Comparison of ENCODE assay signal across 8 cellular contexts in the genomic region with DNA sequence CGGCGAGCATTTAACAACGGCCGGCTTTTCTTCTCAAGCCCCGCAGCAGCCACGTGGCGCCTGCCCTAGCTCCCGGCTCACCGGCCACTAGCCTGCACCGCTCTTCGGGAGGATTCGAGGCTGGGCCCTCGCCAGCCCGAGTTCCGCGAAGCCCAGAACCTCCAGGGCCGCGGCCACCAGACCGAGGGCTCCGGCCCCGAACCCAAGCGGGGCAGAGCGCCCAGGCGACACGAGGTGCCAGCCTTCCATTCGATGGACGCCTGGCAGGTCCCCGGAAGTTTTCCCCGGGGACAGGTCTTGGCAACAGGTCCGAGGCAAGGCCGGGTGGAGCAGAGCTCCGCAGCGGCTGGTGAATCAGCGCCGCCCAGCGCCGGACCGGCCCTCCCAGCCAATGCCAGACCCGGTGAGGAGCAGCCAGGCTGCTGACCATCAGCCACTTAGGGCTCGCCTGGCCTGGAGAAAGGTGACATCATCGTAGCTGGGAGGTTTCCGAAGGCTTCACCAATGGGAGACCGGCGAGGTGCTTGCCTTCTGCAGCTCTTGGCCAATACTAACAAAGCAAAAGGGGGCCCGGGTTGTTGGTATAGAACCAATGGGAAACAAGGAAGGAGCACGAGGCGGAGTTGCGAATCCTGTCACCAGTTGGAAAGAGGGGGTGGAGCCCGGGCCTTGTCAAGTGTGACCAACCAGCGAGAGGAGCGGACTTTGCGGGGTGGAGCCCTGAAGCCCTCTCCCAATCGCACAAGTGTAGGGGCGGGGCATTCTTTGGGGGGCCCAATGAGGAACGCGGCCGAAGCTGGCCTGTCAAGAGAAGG. TPM values are rescaled to one million over a fixed set of nuclear protein-coding genes. Genes with fewer than 3 reads are reported as not detected.
A peak's percentile ranks its signal among the peaks of the same experiment; 100 is the strongest.
DNase-seq lines count a peak whose midpoint lies in the region; ATAC-seq and TF ChIP-seq lines count a peak whose summit lies in the region.

No MANE protein-coding gene starts in this region.

- intact Hi-C loops in PC-3 (cut with micrococcal nuclease): loop anchor here (1.0 to 10.0 kb wide), 7 partner anchors 83 to 378 kb away; partner anchors contain the start of genes SNRPG and TIA1

- POLR2A ChIA-PET in PC-3 (lab: Charles Lee; ENCODE audit: unreplicated experiment): interaction anchor here (0.6 to 1.8 kb wide), 16 partner anchors 19 to 477 kb away, joined by 3 to 9 read pairs (median 4); partner anchors contain the start of genes NFU1 and SNRPG

- peak overlapping the region; percentile 89 for H3K27ac ChIP-seq in PC-3 (ENCODE audit: low read length)
- H3K27ac ChIP-seq in esophagus (ENCODE audit: low read depth in 2 of 2, low read length in 1 of 2): peak overlapping the region; percentile 98 to 99

- peaks cover 36% of the 10 kb centered on the region for H3K4me1 Mint-ChIP-seq in activated T-cell treated with anti-CD3 and anti-CD28 coated beads, Interleukin-2, amount 50 U/mL, for 4 hours (ENCODE audit: low read depth)

- H3K9me2 ChIP-seq in PC-3 (replicated peaks; ENCODE audit: low read length): no peaks in the 10 kb centered on the region

- H3K9me3 Mint-ChIP-seq in activated T-cell treated with anti-CD3 and anti-CD28 coated beads, Interleukin-2, amount 50 U/mL, for 4 hours: no peaks in the 10 kb centered on the region

- H3K9me3 ChIP-seq in PC-3 (ENCODE audit: low read length) (no peaks in the 10 kb centered on the region), esophagus (ENCODE audit: control insufficient read depth in 2 of 2, insufficient read depth in 1 of 2, low read depth in 1 of 2, low read length in 1 of 2) (no peaks in the 10 kb centered on the region), mucosa of stomach (ENCODE audit: control insufficient read depth, low read length) (no peaks in the 10 kb centered on the region)

- peak; percentile 20; the same call in 1 of the 2 replicates for TF ChIP-seq RAD21 in Ishikawa (IDR thresholded peaks at IDR 0.05; ENCODE audit: low read depth)

- H3K4me3 ChIP-seq in PC-3 (ENCODE audit: low read length): peak overlapping the region; percentile 92
- peak overlapping the region; percentile 62 to 71 for H3K4me3 ChIP-seq in esophagus (ENCODE audit: low read depth in 1 of 2, low read length in 2 of 2)
- H3K4me3 ChIP-seq in mucosa of stomach (ENCODE audit: low read length): peak overlapping the region; percentile 83

- H3K79me2 ChIP-seq in PC-3 (ENCODE audit: low read length): peaks cover 38% of the 10 kb centered on the region

- peak; percentile 43 for TF ChIP-seq CTCF in PC-3 (conservative IDR thresholded peaks at IDR 0.05; ENCODE audit: low read depth, low read length)

- H3K4me1 ChIP-seq in PC-3 (ENCODE audit: insufficient read depth, low read length) (peaks cover 29% of the 10 kb centered on the region), esophagus (ENCODE audit: control insufficient read depth in 2 of 2, insufficient read depth in 2 of 2, low read length in 1 of 2) (no peaks in the 10 kb centered on the region), mucosa of stomach (ENCODE audit: control insufficient read depth, insufficient read depth, low read length) (peaks cover 6% of the 10 kb centered on the region)

- DNase-seq in DMS53 (lab: John Stamatoyannopoulos, UW) (peak; percentile 100), PC-3 (peak; percentile 99)
- peak; percentile 99 for DNase-seq in activated T-cell treated with anti-CD3 and anti-CD28 coated beads, Interleukin-2, amount 50 U/mL, for 4 hours
- DNase-seq in stimulated activated CD8-positive, alpha-beta memory T cell treated with anti-CD3 and anti-CD28 coated beads, Interleukin-7, amount 100 ng/mL, for 1 hour (ENCODE audit: low read depth in 2 of 2): peak; percentile 98 to 99

- no TSS peak for BruUV-seq in PC-3 (replicated peaks; lab: Mats Ljungman, UMichigan)

- H3K27me3 Mint-ChIP-seq in activated T-cell treated with anti-CD3 and anti-CD28 coated beads, Interleukin-2, amount 50 U/mL, for 4 hours (ENCODE audit: low read depth): no peaks in the 10 kb centered on the region

- H4K20me1 ChIP-seq in PC-3 (ENCODE audit: low read length): no peaks in the 10 kb centered on the region

- 0% methylated on average over 57 of the region's 57 CpGs for WGBS in esophagus, 2 donors

- peaks cover 14% of the 10 kb centered on the region for H3K36me3 Mint-ChIP-seq in activated T-cell treated with anti-CD3 and anti-CD28 coated beads, Interleukin-2, amount 50 U/mL, for 4 hours (ENCODE audit: insufficient read depth)

- H3F3A ChIP-seq in PC-3 (ENCODE audit: low read length, unreplicated experiment): peaks cover 15% of the 10 kb centered on the region

- H3K9ac ChIP-seq in PC-3 (ENCODE audit: low read length) (peak overlapping the region; percentile 92), mucosa of stomach (ENCODE audit: low read length) (peak overlapping the region; percentile 97)

- peaks cover 17% of the 10 kb centered on the region for H3K36me3 ChIP-seq in PC-3 (ENCODE audit: low read depth, low read length)
- no peaks in the 10 kb centered on the region for H3K36me3 ChIP-seq in esophagus (ENCODE audit: control insufficient read depth in 2 of 2, insufficient read depth in 2 of 2, low read length in 1 of 2)
- H3K36me3 ChIP-seq in mucosa of stomach (ENCODE audit: control insufficient read depth, insufficient read depth, low read length): no peaks in the 10 kb centered on the region

- peak overlapping the region; percentile 83 for H3K4me3 Mint-ChIP-seq in activated T-cell treated with anti-CD3 and anti-CD28 coated beads, Interleukin-2, amount 50 U/mL, for 4 hours

- H3K4me2 ChIP-seq in PC-3 (ENCODE audit: low read length): peak overlapping the region; percentile 96

- ATAC-seq in GM21576 (IDR thresholded peaks at IDR 0.05; ENCODE audit: unreplicated experiment) (peak; percentile 86), PC-3 (peak; percentile 82)
- peak; percentile 92 to 94 for ATAC-seq in activated T-cell treated with anti-CD3 and anti-CD28 coated beads, Interleukin-2, amount 50 U/mL, for 4 hours

- H3K27me3 ChIP-seq in PC-3 (ENCODE audit: low read length): no peaks in the 10 kb centered on the region
- no peaks in the 10 kb centered on the region for H3K27me3 ChIP-seq in esophagus (ENCODE audit: control insufficient read depth in 1 of 2, insufficient read depth in 2 of 2, low read length in 2 of 2)
- no peaks in the 10 kb centered on the region for H3K27me3 ChIP-seq in mucosa of stomach (ENCODE audit: control insufficient read depth, insufficient read depth, low read length)

- CTCF ChIA-PET in PC-3 (lab: Charles Lee): interaction anchor here (0.6 to 1.7 kb wide), 11 partner anchors 28 to 277 kb away, joined by 3 to 9 read pairs (median 3); partner anchors contain the start of gene C2orf42

- TF ChIP-seq EP300 in Ishikawa (IDR thresholded peaks at IDR 0.05; ENCODE audit: borderline replicate concordance): 0 out of 2 replicates have a peak, but pooled peaks have one; percentile 36

- H2AFZ ChIP-seq in PC-3 (ENCODE audit: low read length): peak overlapping the region; percentile 77

TF ChIP-seq in Ishikawa, 13 proteins besides CTCF, POLR2A, EP300 and RAD21 (continues in another document):
- TF ChIP-seq FOXM1 (IDR thresholded peaks at IDR 0.05; ENCODE audit: borderline replicate concordance, low read depth) (0 out of 2 replicates have a peak, but pooled peaks have one; percentile 48), ZBTB7A (IDR thresholded peaks at IDR 0.05; ENCODE audit: low read depth) (0 out of 2 replicates have a peak, but pooled peaks have one; percentile 16), CEBPB (IDR thresholded peaks at IDR 0.05) (no peak), TAF1 (IDR thresholded peaks at IDR 0.05; ENCODE audit: low read depth) (peak; percentile 88), TEAD4 (IDR thresholded peaks at IDR 0.05) (no peak), TCF12 (IDR thresholded peaks at IDR 0.05; ENCODE audit: low read depth) (peak; percentile 26), MAX (IDR thresholded peaks at IDR 0.05) (peak; percentile 98), EGR1 (IDR thresholded peaks at IDR 0.05) (no peak), NFIC (IDR thresholded peaks at IDR 0.05) (peak; percentile 56; the same call in 1 of the 2 replicates)
- TF ChIP-seq, protein P1, sequence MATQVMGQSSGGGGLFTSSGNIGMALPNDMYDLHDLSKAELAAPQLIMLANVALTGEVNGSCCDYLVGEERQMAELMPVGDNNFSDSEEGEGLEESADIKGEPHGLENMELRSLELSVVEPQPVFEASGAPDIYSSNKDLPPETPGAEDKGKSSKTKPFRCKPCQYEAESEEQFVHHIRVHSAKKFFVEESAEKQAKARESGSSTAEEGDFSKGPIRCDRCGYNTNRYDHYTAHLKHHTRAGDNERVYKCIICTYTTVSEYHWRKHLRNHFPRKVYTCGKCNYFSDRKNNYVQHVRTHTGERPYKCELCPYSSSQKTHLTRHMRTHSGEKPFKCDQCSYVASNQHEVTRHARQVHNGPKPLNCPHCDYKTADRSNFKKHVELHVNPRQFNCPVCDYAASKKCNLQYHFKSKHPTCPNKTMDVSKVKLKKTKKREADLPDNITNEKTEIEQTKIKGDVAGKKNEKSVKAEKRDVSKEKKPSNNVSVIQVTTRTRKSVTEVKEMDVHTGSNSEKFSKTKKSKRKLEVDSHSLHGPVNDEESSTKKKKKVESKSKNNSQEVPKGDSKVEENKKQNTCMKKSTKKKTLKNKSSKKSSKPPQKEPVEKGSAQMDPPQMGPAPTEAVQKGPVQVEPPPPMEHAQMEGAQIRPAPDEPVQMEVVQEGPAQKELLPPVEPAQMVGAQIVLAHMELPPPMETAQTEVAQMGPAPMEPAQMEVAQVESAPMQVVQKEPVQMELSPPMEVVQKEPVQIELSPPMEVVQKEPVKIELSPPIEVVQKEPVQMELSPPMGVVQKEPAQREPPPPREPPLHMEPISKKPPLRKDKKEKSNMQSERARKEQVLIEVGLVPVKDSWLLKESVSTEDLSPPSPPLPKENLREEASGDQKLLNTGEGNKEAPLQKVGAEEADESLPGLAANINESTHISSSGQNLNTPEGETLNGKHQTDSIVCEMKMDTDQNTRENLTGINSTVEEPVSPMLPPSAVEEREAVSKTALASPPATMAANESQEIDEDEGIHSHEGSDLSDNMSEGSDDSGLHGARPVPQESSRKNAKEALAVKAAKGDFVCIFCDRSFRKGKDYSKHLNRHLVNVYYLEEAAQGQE (IDR thresholded peaks at IDR 0.05; ENCODE audit: low read depth): no peak

RNA-seq across cellular contexts. Expression of gene MXD1, which starts 0.5 kb away (rescaled TPM):
- total RNA-seq in PC-3 (2014; rRNA removed): 6.8 and 7.0 TPM in 2 replicates
- total RNA-seq in activated T-cell treated with anti-CD3 and anti-CD28 coated beads, Interleukin-2, amount 50 U/mL, for 4 hours: 10 to 100 TPM in 2 of 3 donors, 1 to 10 TPM in 1; 9.2 to 12.5 (median 11.8) TPM
- polyA plus RNA-seq in esophagus: 100 to 1,000 TPM in 1 of 2 donors, 10 to 100 TPM in 1; 75.9 to 140 TPM

RNA-seq across cellular contexts. Expression of gene SNRNP27, which starts 20.7 kb away (rescaled TPM):
- total RNA-seq in PC-3 (2014; rRNA removed): 44.1 and 56.3 TPM in 2 replicates
- total RNA-seq in activated T-cell treated with anti-CD3 and anti-CD28 coated beads, Interleukin-2, amount 50 U/mL, for 4 hours: 10 to 100 TPM; 57.4 to 77.1 (median 75.4) TPM
- 10 to 100 TPM; 22.0 to 24.4 TPM for polyA plus RNA-seq in esophagus

RNA-seq across cellular contexts. Expression of gene ASPRV1, which starts 47.0 kb away (rescaled TPM):
- total RNA-seq in PC-3 (2014; rRNA removed): 0.12 TPM in 1 of 2 replicates, not detected in the other
- under 1 TPM; 0.46 to 0.74 (median 0.54) TPM for total RNA-seq in activated T-cell treated with anti-CD3 and anti-CD28 coated beads, Interleukin-2, amount 50 U/mL, for 4 hours
- polyA plus RNA-seq in esophagus: under 1 TPM; 0.45 to 0.71 TPM

Comparison
In these comparisons a context has a peak if more than half of its experiments do, and no peak if none do; other contexts are left out.
1. Peak in every context shown above with its lines: DNase-seq, ATAC-seq, H3K4me3 ChIP-seq and H3K27ac ChIP-seq.